Comparison of ENCODE assay signal across 3 cellular contexts in genomic region chr1:38032992-38033391, GRCh38.
TF ChIP-seq lines count a peak whose summit lies in the region.

No MANE protein-coding gene starts in this region.

TF ChIP-seq in HEK293, 187 proteins besides CTCF, POLR2A, EP300 and RAD21:
- peak; percentile 92 for TF ChIP-seq ZNF121 (tag by site-specific recombination; IDR thresholded peaks at IDR 0.05)

TF ChIP-seq in WTC11, 78 proteins besides CTCF, POLR2A, EP300 and RAD21:
- peak; percentile 26; the same call in 1 of the 2 replicates for TF ChIP-seq ZNF121 (CRISPR knock-in tag; IDR thresholded peaks at IDR 0.05)

TF ChIP-seq in K562, 482 proteins besides CTCF, POLR2A, EP300 and RAD21:
- TF ChIP-seq ZNF121 (CRISPR knock-in tag; conservative IDR thresholded peaks at IDR 0.05) = peak; percentile 95
